ENCODE assay signal across 30 cellular contexts in the genomic region with DNA sequence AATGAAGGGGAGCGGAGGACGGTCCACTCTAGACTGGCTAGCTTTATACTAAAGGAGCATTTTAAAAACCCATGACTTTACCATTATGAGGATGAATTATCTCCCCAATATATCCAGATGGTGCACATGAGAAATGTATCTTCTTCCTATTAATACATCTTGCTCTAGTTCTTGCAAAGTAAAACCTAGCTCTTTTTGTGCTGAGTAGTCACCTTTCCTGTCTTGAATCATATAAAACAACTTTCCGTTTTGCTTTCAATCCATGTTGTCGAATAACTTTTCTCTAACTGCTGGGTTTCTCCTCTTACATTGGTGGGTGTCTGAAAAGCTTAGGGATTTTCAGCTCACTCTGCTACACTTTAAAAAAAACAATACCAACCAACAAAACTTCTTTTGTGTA.
"Had no signal": no experiment of that assay in that cellular context is flagged by ENCODE, and none has a peak within 500 bp of the region (broad histone marks: within the 10 kb centered on the region; RNA-seq: fewer than 3 reads in every experiment).

No MANE protein-coding gene starts in this region.

- H2AFZ ChIP-seq: PC-9 had no signal

- DNase-seq: NCI-H1048, NCI-H1092 treated with DMSO at 0.1 percent for 48 hours, NCI-H1105 treated with DMSO at 0.1 percent for 48 hours, NCI-H1417, NCI-H1436, NCI-H146, NCI-H1694, NCI-H187, NCI-H1930, NCI-H2029 treated with DMSO at 0.1 percent for 48 hours, NCI-H2081 treated with DMSO at 0.1 percent for 48 hours, NCI-H2107, NCI-H2171, NCI-H226, NCI-H446 treated with DMSO at 0.1 percent for 48 hours, NCI-H510A, NCI-H524, NCI-H526, NCI-H69, NCI-H748 treated with DMSO at 0.1 percent for 48 hours, NCI-H82, PC-9, Right ventricle myocardium superior, SHP77 treated with DMSO at 0.1 percent for 48 hours, SK-N-SH, SW 1271, T-helper 1 cell had no signal

- H3K4me1 ChIP-seq: SJSA1 had no signal

- H3K36me3 ChIP-seq: SJSA1 had no signal

- H3K4me2 ChIP-seq: PC-9, SK-N-SH had no signal

- H3K9ac ChIP-seq: SK-N-SH had no signal

- ATAC-seq: Panc1 had no signal

- H3K27me3 ChIP-seq: SJSA1 had no signal

- H3K27ac ChIP-seq: PC-9, SJSA1 had no signal

- FAIRE-seq: RCC 7860 had no signal

- H3K9me2 ChIP-seq: SK-N-SH had no signal

- H3K9me3 ChIP-seq: SJSA1, SK-N-SH had no signal

- H3K4me3 ChIP-seq: PC-9, SJSA1 had no signal
